8 cellular contexts compared by ENCODE assay signal in the genomic region with DNA sequence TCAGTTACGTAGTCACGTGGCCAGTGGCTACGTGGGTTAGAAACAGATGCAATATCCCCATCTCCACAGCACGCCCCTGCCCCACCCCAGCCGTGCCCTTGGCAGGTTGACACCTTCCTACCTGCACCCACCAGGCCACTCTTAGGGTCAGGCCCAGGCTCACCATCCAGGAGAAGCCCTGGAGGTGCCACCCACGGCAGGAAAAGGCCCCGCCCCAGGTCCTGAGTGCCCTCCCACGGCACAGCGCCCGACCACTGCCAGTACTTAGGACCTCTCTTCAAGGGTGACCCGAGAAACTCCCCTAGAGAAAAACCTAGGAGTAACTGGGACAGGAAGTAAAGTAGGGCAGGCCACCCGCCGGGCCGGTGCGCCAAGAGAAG. TPM values are rescaled to one million over a fixed set of nuclear protein-coding genes. Genes with fewer than 3 reads are reported as not detected.
DNase-seq lines count a peak whose midpoint lies in the region; ATAC-seq, FAIRE-seq and TF ChIP-seq lines count a peak whose summit lies in the region.

No MANE protein-coding gene starts in this region.

- peak overlapping the region; percentile 89 for H3K4me3 ChIP-seq in Loucy (ENCODE audit: low read length, poor library complexity, severe bottlenecking)
- H3K4me3 ChIP-seq in duodenal mucosa (ENCODE audit: low read depth in 1 of 2, low read length in 2 of 2) = peak overlapping the region; percentile 80 to 86
- peak overlapping the region; percentile 56 to 77 (median 70) for H3K4me3 ChIP-seq in pancreas

- ATAC-seq in pancreas (no peak), HG03095 (IDR thresholded peaks at IDR 0.05; ENCODE audit: unreplicated experiment) (no peak), HG02678 (IDR thresholded peaks at IDR 0.05; ENCODE audit: unreplicated experiment) (no peak), HG03175 (IDR thresholded peaks at IDR 0.05; ENCODE audit: unreplicated experiment) (no peak)

- H3K36me3 ChIP-seq in Loucy (ENCODE audit: insufficient read depth, low read length) (peaks cover 42% of the 10 kb centered on the region; the same call in 1 of the 2 replicates), duodenal mucosa (ENCODE audit: control insufficient read depth in 1 of 2, insufficient read depth in 2 of 2, low read length in 2 of 2) (peaks cover 36 to 60% of the 10 kb centered on the region in 2 donors), pancreas (peaks cover 0 to 33% (median 9%) of the 10 kb centered on the region in 3 donors)

- FAIRE-seq in D721Med (lab: Jason Lieb, UNC) (no peak), pancreas (lab: Jason Lieb, UNC) (no peak)

- no peaks in the 10 kb centered on the region for H3K9me2 ChIP-seq in Loucy (replicated peaks; ENCODE audit: low read depth, low read length)

- H3K27ac ChIP-seq in duodenal mucosa (ENCODE audit: low read depth, low read length) (no peak overlapping the region), pancreas (peak overlapping the region in 2 of 4 donors; percentile 81 to 92)

- peaks cover 62% of the 10 kb centered on the region for H3K79me2 ChIP-seq in Loucy (ENCODE audit: insufficient read depth, low read length)

- intact Hi-C loops in pancreas (cut with DNase I) = no loop called here

- no peaks in the 10 kb centered on the region for H3F3A ChIP-seq in Loucy (ENCODE audit: low read depth)

- H3K27me3 ChIP-seq in Loucy (ENCODE audit: insufficient read depth, low read length, poor library complexity, severe bottlenecking) (no peaks in the 10 kb centered on the region), duodenal mucosa (ENCODE audit: control insufficient read depth in 1 of 2, insufficient read depth in 2 of 2, low read length in 2 of 2) (no peaks in the 10 kb centered on the region), pancreas (no peaks in the 10 kb centered on the region)

- peak overlapping the region; percentile 65 for H3K4me2 ChIP-seq in Loucy (ENCODE audit: low read depth, low read length, poor library complexity, severe bottlenecking)

- H4K20me1 ChIP-seq in Loucy (ENCODE audit: insufficient read depth, low read length, poor library complexity, severe bottlenecking) = peaks cover 54% of the 10 kb centered on the region

- no peaks in the 10 kb centered on the region for H3K9me3 ChIP-seq in Loucy (ENCODE audit: insufficient read depth, low read depth, low read length)
- H3K9me3 ChIP-seq in duodenal mucosa (ENCODE audit: control insufficient read depth in 1 of 2, low read length in 2 of 2) = no peaks in the 10 kb centered on the region
- no peaks in the 10 kb centered on the region for H3K9me3 ChIP-seq in pancreas

- DNase-seq in D721Med (ENCODE audit: insufficient read length, low spot score) = peak; percentile 38
- DNase-seq in pancreas = peak in 3 of 6 donors; percentile 50 to 63 (median 52)
- no peak for DNase-seq in midbrain (lab: John Stamatoyannopoulos, UW)

- H3K4me1 ChIP-seq in Loucy (ENCODE audit: insufficient read depth, low read length, poor library complexity, severe bottlenecking) (peaks cover 7% of the 10 kb centered on the region), duodenal mucosa (ENCODE audit: control insufficient read depth in 1 of 2, insufficient read depth in 2 of 2, low read length in 2 of 2) (peaks cover 20 to 33% of the 10 kb centered on the region in 2 donors), pancreas (peaks cover 0 to 9% (median 0%) of the 10 kb centered on the region in 3 donors)

- 21 to 24% methylated on average over 15 of the region's 15 CpGs for WGBS in pancreas, 2 donors

- H2AFZ ChIP-seq in Loucy (ENCODE audit: low read length) = no peak overlapping the region

- TF ChIP-seq CTCF in D721Med (IDR thresholded peaks at IDR 0.05; ENCODE audit: insufficient read depth, missing control alignments) (no peak), Loucy (conservative IDR thresholded peaks at IDR 0.05; ENCODE audit: low read length) (no peak), pancreas (IDR thresholded peaks at IDR 0.05) (no peak)

- no peak overlapping the region for H3K9ac ChIP-seq in Loucy (ENCODE audit: low read depth, low read length, poor library complexity, severe bottlenecking)
- peak overlapping the region in 1 of 2 donors; percentile 48 for H3K9ac ChIP-seq in duodenal mucosa (ENCODE audit: low read depth in 1 of 2, low read length in 2 of 2)

RNA-seq across cellular contexts. Expression of gene C1orf35, which starts 1.5 kb away (rescaled TPM):
- total RNA-seq in pancreas = 1 to 10 TPM; 6.3 to 9.3 (median 7.8) TPM
- polyA plus RNA-seq in pancreas = 10 to 100 TPM; 18.9 to 33.2 TPM

RNA-seq across cellular contexts. Expression of gene MRPL55, which starts 7.5 kb away (rescaled TPM):
- total RNA-seq in pancreas = 10 to 100 TPM; 18.1 to 24.7 (median 23.9) TPM
- polyA plus RNA-seq in pancreas = 100 to 1,000 TPM; 103 to 113 TPM

RNA-seq across cellular contexts. Expression of gene ARF1, which starts 19.1 kb away (rescaled TPM):
- 100 to 1,000 TPM; 160 to 251 (median 205) TPM for total RNA-seq in pancreas
- polyA plus RNA-seq in pancreas = 100 to 1,000 TPM; 167 to 234 TPM

RNA-seq across cellular contexts. Expression of gene GUK1, which starts 38.5 kb away (rescaled TPM):
- total RNA-seq in pancreas = 100 to 1,000 TPM in 2 of 6 donors, 10 to 100 TPM in 4; 71.5 to 114 (median 98.6) TPM
- polyA plus RNA-seq in pancreas = 100 to 1,000 TPM; 317 TPM

RNA-seq across cellular contexts. Expression of gene GJC2, which starts 48.1 kb away (rescaled TPM):
- under 1 TPM; 0.08 to 0.69 (median 0.34) TPM for total RNA-seq in pancreas
- polyA plus RNA-seq in pancreas = under 1 TPM; 0.59 to 0.80 TPM
